In the genomic region with DNA sequence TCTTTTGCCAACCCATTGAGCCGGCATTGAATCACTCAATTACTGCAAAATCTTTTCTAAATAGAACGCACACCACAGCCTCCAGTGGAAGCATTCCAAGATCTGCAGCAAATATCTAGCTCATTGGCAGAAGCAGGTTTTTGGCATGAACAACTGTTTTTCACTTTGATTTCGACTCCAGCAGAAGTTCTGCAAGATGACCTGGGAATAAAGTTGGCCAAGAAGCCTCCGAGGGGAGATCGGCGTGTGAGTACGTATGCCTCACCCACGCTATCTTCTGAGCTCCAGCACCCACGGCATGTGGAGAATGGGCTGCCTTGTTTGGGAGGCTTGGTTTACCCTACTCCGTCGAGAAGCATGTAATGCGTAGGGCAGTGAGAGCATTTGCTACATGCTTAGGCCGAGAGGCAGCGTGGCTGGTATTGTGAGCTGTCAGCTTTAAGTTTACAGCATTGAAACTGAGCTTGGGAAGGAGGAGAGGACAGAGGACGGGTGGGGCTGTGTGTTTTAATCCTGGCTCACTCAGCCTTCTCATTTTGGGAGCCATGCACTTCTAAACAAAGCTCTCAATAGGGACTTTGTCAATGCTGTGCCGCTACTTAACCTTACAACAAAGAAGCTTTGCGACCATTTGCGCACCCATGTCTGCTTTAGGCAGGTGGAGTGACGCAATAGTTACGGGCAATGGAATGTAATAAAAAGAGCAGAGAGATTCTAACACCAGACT, we compare ENCODE assay signal across 11 cellular contexts. TPM values are rescaled to one million over a fixed set of nuclear protein-coding genes. Genes with fewer than 3 reads are reported as not detected.
DNase-seq lines count a peak whose midpoint lies in the region; ATAC-seq and TF ChIP-seq lines count a peak whose summit lies in the region.
"Had no signal": no experiment of that assay in that cellular context is flagged by ENCODE, and none has a peak within 500 bp of the region (broad histone marks: within the 10 kb centered on the region; RNA-seq: fewer than 3 reads in every experiment).

No MANE protein-coding gene starts in this region.

- H3K4me1 Mint-ChIP-seq in neural progenitor cell, result peaks cover 60% of the 10 kb centered on the region

- peaks cover 15% of the 10 kb centered on the region for H3K4me1 ChIP-seq in right cardiac atrium (ENCODE audit: control insufficient read depth, insufficient read depth, low read length)
- peaks cover 0 to 26% of the 10 kb centered on the region in 2 donors for H3K4me1 ChIP-seq in right atrium auricular region
- peaks cover 36% of the 10 kb centered on the region for H3K4me1 ChIP-seq in neural progenitor cell

- peak; percentile 27 to 39 for ATAC-seq in right cardiac atrium
- ATAC-seq in GM19455 (IDR thresholded peaks at IDR 0.05; ENCODE audit: unreplicated experiment), result no peak
- ATAC-seq in HG02642 (IDR thresholded peaks at IDR 0.05; ENCODE audit: poor library complexity, unreplicated experiment), result no peak

- H3K4me3 Mint-ChIP-seq in neural progenitor cell, result peak overlapping the region; percentile 36
- H3K4me3 Mint-ChIP-seq: activated CD4-positive, alpha-beta memory T cell treated with anti-CD3 and anti-CD28 coated beads, Interleukin-2, amount 10 ng/mL, durations not matched to agents 7 days and 5 days had no signal

- H3K9me3 Mint-ChIP-seq in neural progenitor cell, result no peaks in the 10 kb centered on the region
- H3K9me3 Mint-ChIP-seq: activated CD4-positive, alpha-beta memory T cell treated with anti-CD3 and anti-CD28 coated beads, Interleukin-2, amount 10 ng/mL, durations not matched to agents 7 days and 5 days had no signal

- H3K36me3 ChIP-seq in right atrium auricular region (no peaks in the 10 kb centered on the region), neural progenitor cell (no peaks in the 10 kb centered on the region)
- H3K36me3 ChIP-seq: pancreas had no signal

- 50% methylated on average over 20 of the region's 20 CpGs for WGBS in right cardiac atrium

- H3K9ac ChIP-seq in neural progenitor cell, result no peak overlapping the region

- H3F3A ChIP-seq in neural progenitor cell (ENCODE audit: low read depth), result peaks cover 26% of the 10 kb centered on the region

- H3K27ac ChIP-seq in right cardiac atrium (ENCODE audit: low read length), result peak overlapping the region; percentile 56
- H3K27ac ChIP-seq in right atrium auricular region, result peak overlapping the region in 1 of 2 donors; percentile 37
- peak overlapping the region; percentile 19 for H3K27ac ChIP-seq in epithelial cell of prostate
- H3K27ac ChIP-seq in neural progenitor cell, result no peak overlapping the region
- H3K27ac ChIP-seq: pancreas had no signal

- no peaks in the 10 kb centered on the region for H3K36me3 Mint-ChIP-seq in neural progenitor cell

- TF ChIP-seq CTCF in right atrium auricular region (IDR thresholded peaks at IDR 0.05), result no peak
- TF ChIP-seq CTCF in neural progenitor cell (IDR thresholded peaks at IDR 0.05), result no peak

- peaks cover 6% of the 10 kb centered on the region for H4K20me1 ChIP-seq in neural progenitor cell (ENCODE audit: low read depth)

- H3K9me3 ChIP-seq in right cardiac atrium (ENCODE audit: control insufficient read depth, low read length) (no peaks in the 10 kb centered on the region), right atrium auricular region (no peaks in the 10 kb centered on the region), neural progenitor cell (ENCODE audit: low read depth) (no peaks in the 10 kb centered on the region)
- H3K9me3 ChIP-seq: pancreas had no signal

- H3K27ac Mint-ChIP-seq in neural progenitor cell, result peak overlapping the region; percentile 75
- H3K27ac Mint-ChIP-seq: activated CD4-positive, alpha-beta memory T cell treated with anti-CD3 and anti-CD28 coated beads, Interleukin-2, amount 10 ng/mL, durations not matched to agents 7 days and 5 days had no signal

- H3K27me3 Mint-ChIP-seq in neural progenitor cell (ENCODE audit: insufficient read depth, low read depth), result peaks cover 4% of the 10 kb centered on the region
- H3K27me3 Mint-ChIP-seq: activated CD4-positive, alpha-beta memory T cell treated with anti-CD3 and anti-CD28 coated beads, Interleukin-2, amount 10 ng/mL, durations not matched to agents 7 days and 5 days had no signal

- H2AFZ ChIP-seq in neural progenitor cell (replicated peaks), result no peak overlapping the region

- peak overlapping the region; percentile 65 for H3K4me2 ChIP-seq in neural progenitor cell

- intact Hi-C loops in right cardiac atrium (cut with DNase I), result no loop called here

- H3K27me3 ChIP-seq in right cardiac atrium (ENCODE audit: control insufficient read depth, insufficient read depth), result no peaks in the 10 kb centered on the region
- H3K27me3 ChIP-seq in right atrium auricular region, result no peaks in the 10 kb centered on the region
- H3K27me3 ChIP-seq in neural progenitor cell, result no peaks in the 10 kb centered on the region
- H3K27me3 ChIP-seq: pancreas had no signal

- no peaks in the 10 kb centered on the region for H3K79me2 ChIP-seq in neural progenitor cell (ENCODE audit: low read depth)

- DNase-seq in right cardiac atrium (peak in 1 of 3 donors; percentile 66), right atrium auricular region (ENCODE audit: low spot score) (no peak), epithelial cell of prostate (ENCODE audit: low read depth, low spot score) (no peak), neural progenitor cell (ENCODE audit: low spot score) (peak; percentile 68)
- no peak for DNase-seq in activated naive CD4-positive, alpha-beta T cell treated with anti-CD3 and anti-CD28 coated beads, Interleukin-2, amount 50 U/mL, for 16 hours
- no peak for DNase-seq in activated CD4-positive, alpha-beta T cell treated with anti-CD3 and anti-CD28 coated beads for 4 hours
- DNase-seq: activated CD4-positive, alpha-beta memory T cell treated with anti-CD3 and anti-CD28 coated beads, Interleukin-2, amount 10 ng/mL, durations not matched to agents 7 days and 5 days had no signal

- H3K4me3 ChIP-seq in right cardiac atrium (ENCODE audit: low read length), result no peak overlapping the region
- no peak overlapping the region for H3K4me3 ChIP-seq in right atrium auricular region
- H3K4me3 ChIP-seq in neural progenitor cell, result no peak overlapping the region
- H3K4me3 ChIP-seq: pancreas had no signal

RNA-seq across cellular contexts. Expression of gene PCARE, which starts 10.5 kb away (rescaled TPM):
- 1 to 10 TPM in 3 of 4 donors, under 1 TPM in 1; 0.47 to 5.3 (median 2.4) TPM for total RNA-seq in right cardiac atrium
- polyA plus RNA-seq in right cardiac atrium, result 1.1 TPM
- 1 to 10 TPM in 1 of 2 donors, under 1 TPM in 1; 0.79 to 2.2 TPM for total RNA-seq in right atrium auricular region
- total RNA-seq in neural progenitor cell (ENCODE audit: low replicate concordance), result not detected in 2 replicates
- total RNA-seq: activated CD4-positive, alpha-beta memory T cell treated with anti-CD3 and anti-CD28 coated beads, Interleukin-2, amount 10 ng/mL, durations not matched to agents 7 days and 5 days had no signal
- polyA plus RNA-seq: BJ had no signal

RNA-seq across cellular contexts. Expression of gene CLIP4, which starts 51.4 kb away (rescaled TPM):
- total RNA-seq in right cardiac atrium (10 to 100 TPM; 61.4 to 82.7 (median 74.4) TPM), right atrium auricular region (10 to 100 TPM; 66.5 to 71.0 TPM), neural progenitor cell (ENCODE audit: low replicate concordance) (1.5 and 2.1 TPM in 2 replicates)
- 27.9 TPM for polyA plus RNA-seq in right cardiac atrium

Comparison
In these comparisons a context has a peak if more than half of its experiments do, and no peak if none do; other contexts are left out.
1. ATAC-seq: peak in right cardiac atrium (2 of 2); none in GM19455 (single experiment) and HG02642 (single experiment).
2. RNA of gene CLIP4, which starts 51.4 kb away (total RNA-seq): 61.4 to 82.7 TPM in right cardiac atrium and 66.5 to 71.0 TPM in right atrium auricular region; 1.5 to 2.1 TPM in neural progenitor cell; every median in the first group is over 10 times any median in the second.